In the genomic region with DNA sequence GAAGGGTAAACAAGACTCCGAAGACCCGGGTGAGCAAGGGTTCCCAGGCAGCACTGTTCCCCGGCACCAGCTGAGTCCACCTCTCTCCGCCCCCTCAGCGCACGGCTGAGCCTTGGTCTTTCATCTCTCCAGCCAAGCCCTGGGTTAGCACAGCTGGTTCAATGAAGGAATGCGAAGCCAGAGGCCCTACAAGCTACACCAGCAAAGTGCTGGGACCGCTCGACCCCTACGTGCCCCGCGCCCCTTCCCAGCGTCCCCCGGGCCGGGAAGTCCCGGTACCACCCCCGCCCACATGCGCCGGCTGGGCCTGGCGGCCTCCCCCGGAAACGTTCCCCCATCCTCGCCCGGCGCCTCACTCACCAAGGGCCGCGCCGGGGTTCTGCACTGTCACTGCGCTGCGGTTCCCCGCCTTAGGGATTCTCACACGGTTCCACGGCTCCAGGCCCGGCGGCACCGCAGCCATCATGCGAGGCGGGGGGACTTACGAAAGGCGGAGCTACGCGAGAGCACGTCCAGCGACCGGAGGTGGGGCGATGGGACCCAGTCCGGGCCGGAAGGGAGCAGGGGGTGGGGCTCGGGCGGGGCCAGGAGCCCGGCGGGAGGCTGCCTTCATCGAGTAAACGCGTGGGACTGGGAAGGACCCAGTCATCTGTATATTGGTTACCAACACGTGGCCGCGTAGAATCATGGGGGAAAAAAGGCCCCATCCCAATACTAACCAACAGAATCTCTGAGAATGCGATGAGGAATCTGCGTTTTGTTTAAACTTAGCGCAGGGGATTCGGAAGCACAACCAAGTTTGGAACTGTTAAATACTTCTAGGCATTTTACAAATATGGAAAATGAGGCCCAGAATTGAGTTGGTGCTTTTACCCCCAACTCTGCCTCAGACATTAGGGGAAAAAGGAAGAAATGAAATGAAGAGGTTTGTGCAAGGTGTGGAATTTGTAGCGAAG, we compare ENCODE assay signal across 8 cellular contexts.
DNase-seq lines count a peak whose midpoint lies in the region; ATAC-seq and TF ChIP-seq lines count a peak whose summit lies in the region.

No MANE protein-coding gene starts in this region.

- H3K4me2 ChIP-seq in OCI-LY1 (ENCODE audit: low read length): peak overlapping the region; percentile 93

- peak overlapping the region; percentile 88 for H3K4me3 ChIP-seq in OCI-LY1 (ENCODE audit: low read depth, low read length, poor library complexity, severe bottlenecking)
- peak overlapping the region; percentile 88 for H3K4me3 ChIP-seq in epithelial cell of esophagus (ENCODE audit: low read length)

- H3K36me3 ChIP-seq in OCI-LY1 (ENCODE audit: insufficient read depth, low read length): peaks cover 28% of the 10 kb centered on the region

- peak overlapping the region; percentile 90; the same call in 1 of the 2 replicates for H2AFZ ChIP-seq in OCI-LY1 (ENCODE audit: low read length)

- H3F3A ChIP-seq in OCI-LY1 (ENCODE audit: insufficient read depth, low read length): no peaks in the 10 kb centered on the region

- peak; percentile 89 for ATAC-seq in GM21526 (IDR thresholded peaks at IDR 0.05; ENCODE audit: low FRiP score, unreplicated experiment)

- H3K79me2 ChIP-seq in OCI-LY1 (ENCODE audit: insufficient read depth, low read length): peaks cover 32% of the 10 kb centered on the region

- DNase-seq in DMS 273 (lab: John Stamatoyannopoulos, UW; ENCODE audit: unreplicated experiment): peak; percentile 99
- peak; percentile 94 for DNase-seq in HuH-7 (ENCODE audit: low spot score)
- DNase-seq in activated T-cell treated with anti-CD3 and anti-CD28 coated beads for 24 hours (ENCODE audit: low read depth): peak; percentile 87
- DNase-seq in epithelial cell of esophagus (ENCODE audit: low read depth): peak; percentile 91
- DNase-seq in middle frontal gyrus (ENCODE audit: extremely low spot score, low spot score): peak; percentile 87
- peak; percentile 66 to 71 for DNase-seq in stimulated activated CD8-positive, alpha-beta memory T cell treated with anti-CD3 and anti-CD28 coated beads, Interleukin-2, amount 100 ng/mL, for 1 hour (ENCODE audit: low read depth in 2 of 2)

- H3K9ac ChIP-seq in OCI-LY1 (ENCODE audit: low read length): peak overlapping the region; percentile 88

- peaks cover 25% of the 10 kb centered on the region for H3K4me1 ChIP-seq in OCI-LY1 (ENCODE audit: insufficient read depth, low read length, severe bottlenecking)

- peak overlapping the region; percentile 65 for H3K27ac ChIP-seq in OCI-LY1 (ENCODE audit: low read depth, low read length, poor library complexity, severe bottlenecking)

- H3K9me2 ChIP-seq in OCI-LY1 (ENCODE audit: low read depth, low read length): no peaks in the 10 kb centered on the region

- H3K9me3 ChIP-seq in OCI-LY1 (ENCODE audit: low read length): no peaks in the 10 kb centered on the region

- H3K27me3 ChIP-seq in OCI-LY1 (ENCODE audit: insufficient read depth, low read length): no peaks in the 10 kb centered on the region

- TF ChIP-seq CTCF in OCI-LY1 (IDR thresholded peaks at IDR 0.05; ENCODE audit: low read length): no peak
- TF ChIP-seq CTCF in epithelial cell of esophagus (IDR thresholded peaks at IDR 0.05; ENCODE audit: insufficient read depth, low read depth, low read length, missing control alignments): no peak

- H4K20me1 ChIP-seq in OCI-LY1 (ENCODE audit: insufficient read depth, low read length): no peaks in the 10 kb centered on the region

Comparison
In these comparisons a context has a peak if more than half of its experiments do, and no peak if none do; other contexts are left out.
1. Peak in every context shown above with its lines: DNase-seq, ATAC-seq, H3K4me3 ChIP-seq and H3K27ac ChIP-seq.